8 cellular contexts compared by ENCODE assay signal in genomic region chr17:77424585-77425344, GRCh38.
DNase-seq lines count a peak whose midpoint lies in the region; ATAC-seq and TF ChIP-seq lines count a peak whose summit lies in the region.

No MANE protein-coding gene starts in this region.

- H3K4me3 ChIP-seq in right cardiac atrium (ENCODE audit: low read length) (no peak overlapping the region), retinal pigment epithelial cell (ENCODE audit: low read length) (no peak overlapping the region)

- no peaks in the 10 kb centered on the region for H3K9me3 ChIP-seq in right cardiac atrium (ENCODE audit: control insufficient read depth, low read length)

- TF ChIP-seq CTCF in retinal pigment epithelial cell (conservative IDR thresholded peaks at IDR 0.05; ENCODE audit: low read depth, low read length): no peak

- ATAC-seq in right cardiac atrium (peak; percentile 49 to 52), HG02884 (IDR thresholded peaks at IDR 0.05; ENCODE audit: unreplicated experiment) (no peak), GM18909 (IDR thresholded peaks at IDR 0.05; ENCODE audit: poor library complexity, unreplicated experiment) (no peak)

- intact Hi-C loops in right cardiac atrium (cut with DNase I): loop anchor here (5.0 to 10.0 kb wide), 4 partner anchors 68 to 100 kb away; no protein-coding TSS in a partner anchor

- no peaks in the 10 kb centered on the region for H3K27me3 ChIP-seq in right cardiac atrium (ENCODE audit: control insufficient read depth, insufficient read depth)

- peaks cover 52% of the 10 kb centered on the region for H3K4me1 ChIP-seq in right cardiac atrium (ENCODE audit: control insufficient read depth, insufficient read depth, low read length)

- 18% methylated on average over 21 of the region's 21 CpGs for WGBS in right cardiac atrium

- peak; percentile 96 for DNase-seq in EL
- DNase-seq in amygdala (lab: John Stamatoyannopoulos, UW): peak in 49 of 56 donors; percentile 18 to 91 (median 60)
- DNase-seq in right cardiac atrium: peak; percentile 92 to 97 (median 96)
- peak; percentile 81 for DNase-seq in retinal pigment epithelial cell (ENCODE audit: low read depth)
- no peak for DNase-seq in activated CD4-positive, alpha-beta T cell treated with anti-CD3 and anti-CD28 coated beads, Interleukin-2, amount 50 U/mL, for 4 hours
- DNase-seq in activated CD4-positive, alpha-beta T cell treated with anti-CD3 and anti-CD28 coated beads for 1 hour: no peak

- H3K27ac ChIP-seq in right cardiac atrium (ENCODE audit: low read length): peak overlapping the region; percentile 70

Comparison
In these comparisons a context has a peak if more than half of its experiments do, and no peak if none do; other contexts are left out.
1. DNase-seq: peak in EL (single experiment), amygdala (49 of 56), right cardiac atrium (3 of 3) and retinal pigment epithelial cell (single experiment); none in activated CD4-positive, alpha-beta T cell treated with anti-CD3 and anti-CD28 coated beads, Interleukin-2, amount 50 U/mL, for 4 hours (0 of 2) and activated CD4-positive, alpha-beta T cell treated with anti-CD3 and anti-CD28 coated beads for 1 hour (single experiment).
2. ATAC-seq: peak in right cardiac atrium (2 of 2); none in HG02884 (single experiment) and GM18909 (single experiment).